ENCODE assay signal across 24 cellular contexts in genomic region chr4:186404562-186405134, GRCh38.
"Had no signal": no experiment of that assay in that cellular context is flagged by ENCODE, and none has a peak within 500 bp of the region (broad histone marks: within the 10 kb centered on the region; RNA-seq: fewer than 3 reads in every experiment).

No MANE protein-coding gene starts in this region.

- H3K36me3 ChIP-seq: heart right ventricle, left ventricle myocardium inferior, lower lobe of right lung, right atrium auricular region, sigmoid colon, stomach, thoracic aorta, transverse colon had no signal

- ATAC-seq: esophagus mucosa, heart right ventricle, psoas muscle had no signal

- H3K4me3 Mint-ChIP-seq: memory B cell, naive B cell, nephron had no signal

- H3K79me2 ChIP-seq: parathyroid adenoma had no signal

- H3K4me3 ChIP-seq: coronary artery, heart right ventricle, left ventricle myocardium inferior, lower lobe of right lung, psoas muscle, right atrium auricular region, sigmoid colon, stomach, thoracic aorta, transverse colon had no signal

- H3K27me3 ChIP-seq: right atrium auricular region, sigmoid colon, stomach, transverse colon had no signal

- DNase-seq: effector CD8-positive, alpha-beta T cell; heart right ventricle; hypothalamus; kidney glomerular epithelial cell; left ventricle myocardium inferior; lower lobe of right lung; midbrain; naive B cell; occipital lobe; psoas muscle; sigmoid colon; small intestine; stimulated activated CD4-positive, alpha-beta T cell treated with anti-CD3 and anti-CD28 coated beads, Interleukin-12 subunit alpha, Interleukin-12 subunit beta, amount 100 ng/mL, for 4 hours; stimulated activated naive CD4-positive, alpha-beta T cell; stomach; substantia nigra; transverse colon had no signal

- H3K27ac ChIP-seq: coronary artery, heart right ventricle, left ventricle myocardium inferior, lower lobe of right lung, parathyroid adenoma, psoas muscle, right atrium auricular region, sigmoid colon, stomach, thoracic aorta, transverse colon had no signal

- H3K9ac ChIP-seq: parathyroid adenoma had no signal

- H3K4me1 ChIP-seq: heart right ventricle, left ventricle myocardium inferior, lower lobe of right lung, parathyroid adenoma, psoas muscle, right atrium auricular region, sigmoid colon, stomach, transverse colon had no signal

- H2AFZ ChIP-seq: parathyroid adenoma had no signal

- H3K27ac Mint-ChIP-seq: memory B cell had no signal

- H3K36me3 Mint-ChIP-seq: memory B cell, naive B cell had no signal

- H3K4me1 Mint-ChIP-seq: memory B cell, nephron had no signal

- H3K9me3 ChIP-seq: heart right ventricle, left ventricle myocardium inferior, lower lobe of right lung, right atrium auricular region, sigmoid colon, stomach, thoracic aorta, transverse colon had no signal

- H3K27me3 Mint-ChIP-seq: naive B cell had no signal
